Comparison of ENCODE assay signal across 10 cellular contexts in the genomic region with DNA sequence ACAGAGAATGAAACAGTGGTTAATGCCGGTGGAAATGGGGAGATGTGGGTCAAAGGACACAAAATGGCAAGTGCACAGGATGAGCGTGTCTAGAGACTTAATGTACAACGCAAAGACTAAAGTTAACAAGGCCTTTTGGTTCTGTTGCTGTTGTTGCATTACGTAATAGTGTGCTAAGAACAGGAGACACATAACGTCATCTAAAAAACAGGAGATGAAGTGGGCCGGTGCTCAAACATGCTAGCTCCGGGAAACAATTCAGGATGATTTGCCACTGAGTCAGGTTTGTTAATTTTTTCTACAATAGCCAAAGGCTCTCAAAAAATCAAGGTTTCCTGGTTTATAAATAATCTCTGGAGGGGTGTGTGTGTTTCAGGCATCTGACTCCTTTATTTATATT. TPM values are rescaled to one million over a fixed set of nuclear protein-coding genes. Genes with fewer than 3 reads are reported as not detected.
A peak's percentile ranks its signal among the peaks of the same experiment; 100 is the strongest.
DNase-seq lines count a peak whose midpoint lies in the region; ATAC-seq and TF ChIP-seq lines count a peak whose summit lies in the region.
"Had no signal": no experiment of that assay in that cellular context is flagged by ENCODE, and none has a peak within 500 bp of the region (broad histone marks: within the 10 kb centered on the region; RNA-seq: fewer than 3 reads in every experiment).

No MANE protein-coding gene starts in this region.

- DNase-seq in EH (ENCODE audit: low read depth) (peak; percentile 90), RWPE1 (ENCODE audit: low spot score) (peak; percentile 62), fibroblast of mammary gland (ENCODE audit: low read depth) (peak; percentile 97), pulmonary artery endothelial cell (ENCODE audit: low read depth, low spot score) (peak; percentile 54), SHP77 (lab: John Stamatoyannopoulos, UW) (no peak), islet precursor cell (no peak)
- DNase-seq in effector memory CD4-positive, alpha-beta T cell = no peak
- DNase-seq: activated CD4-positive, alpha-beta memory T cell treated with anti-CD3 and anti-CD28 coated beads, Interleukin-2, amount 10 ng/mL, durations not matched to agents 7 days and 5 days; GDM1 had no signal

- H3K9me3 ChIP-seq in effector memory CD4-positive, alpha-beta T cell (ENCODE audit: control insufficient read depth, low read length) = no peaks in the 10 kb centered on the region

- no peaks in the 10 kb centered on the region for H3K27me3 ChIP-seq in effector memory CD4-positive, alpha-beta T cell (replicated peaks; ENCODE audit: control insufficient read depth, insufficient read depth, low read length, poor library complexity, severe bottlenecking)

- CTCF ChIA-PET in RWPE1 (lab: Yijun Ruan, JAX) = no interaction called here

- no peak overlapping the region for H3K4me3 ChIP-seq in fibroblast of mammary gland (ENCODE audit: control insufficient read depth, low read depth, low read length)
- H3K4me3 ChIP-seq in effector memory CD4-positive, alpha-beta T cell (ENCODE audit: insufficient read depth, low read depth, low read length, poor library complexity, severe bottlenecking) = no peak overlapping the region

- H3K27ac ChIP-seq in RWPE1 = no peak overlapping the region
- no peak overlapping the region for H3K27ac ChIP-seq in effector memory CD4-positive, alpha-beta T cell (ENCODE audit: insufficient read depth, low read length, poor library complexity, severe bottlenecking)

- H3K36me3 ChIP-seq in effector memory CD4-positive, alpha-beta T cell (ENCODE audit: control insufficient read depth, insufficient read depth, low read length) = no peaks in the 10 kb centered on the region

- H3K4me1 ChIP-seq in effector memory CD4-positive, alpha-beta T cell (ENCODE audit: control insufficient read depth, insufficient read depth, low read length, poor library complexity, severe bottlenecking) = no peaks in the 10 kb centered on the region

- ATAC-seq in GM21737 (IDR thresholded peaks at IDR 0.05; ENCODE audit: unreplicated experiment) = no peak

- POLR2A ChIA-PET in RWPE1 (lab: Yijun Ruan, JAX; ENCODE audit: low non-redundant PET) = no interaction called here

- no peak for TF ChIP-seq CTCF in RWPE1 (conservative IDR thresholded peaks at IDR 0.05; ENCODE audit: low read depth)
- TF ChIP-seq CTCF in fibroblast of mammary gland (conservative IDR thresholded peaks at IDR 0.05; ENCODE audit: control insufficient read depth, insufficient read depth, low read depth, low read length) = no peak

RNA-seq across cellular contexts. Expression of a gene that starts 55.5 kb away (rescaled TPM):
- total RNA-seq in pulmonary artery endothelial cell = 9.0 and 9.6 TPM in 2 replicates

Comparison
In these comparisons a context has a peak if more than half of its experiments do, and no peak if none do; other contexts are left out.
1. DNase-seq: peak in EH (single experiment), RWPE1 (single experiment), fibroblast of mammary gland (single experiment) and pulmonary artery endothelial cell (single experiment); none in effector memory CD4-positive, alpha-beta T cell (0 of 3), SHP77 (0 of 2) and islet precursor cell (single experiment).